ENCODE assay signal across 2 cellular contexts in genomic region chr2:123808243-123808642, GRCh38.
TF ChIP-seq lines count a peak whose summit lies in the region.

No MANE protein-coding gene starts in this region.

TF ChIP-seq in H1, 55 proteins besides CTCF, POLR2A, EP300 and RAD21:
- no peak for TF ChIP-seq YY1 (IDR thresholded peaks at IDR 0.05; ENCODE audit: low read depth, low read length)
- TF ChIP-seq CEBPB (IDR thresholded peaks at IDR 0.05; ENCODE audit: low read depth, low read length) = no peak
- TF ChIP-seq TEAD4 (IDR thresholded peaks at IDR 0.05; ENCODE audit: low read depth, low read length) = no peak
- no peak for TF ChIP-seq EGR1 (IDR thresholded peaks at IDR 0.05; ENCODE audit: borderline replicate concordance, low read depth, low read length)
- no peak for TF ChIP-seq TBP (IDR thresholded peaks at IDR 0.05; ENCODE audit: low read depth, low read length)
- TF ChIP-seq GABPA (IDR thresholded peaks at IDR 0.05; ENCODE audit: borderline replicate concordance, insufficient read depth, low read length) = no peak
- TF ChIP-seq KDM5A (IDR thresholded peaks at IDR 0.05; ENCODE audit: low read length) = no peak
- TF ChIP-seq NANOG (IDR thresholded peaks at IDR 0.05; ENCODE audit: insufficient read depth, low read depth, low read length, poor library complexity, severe bottlenecking) = no peak
- no peak for TF ChIP-seq GTF2F1 (IDR thresholded peaks at IDR 0.05; ENCODE audit: borderline replicate concordance, low read depth, low read length)
- no peak for TF ChIP-seq NRF1 (IDR thresholded peaks at IDR 0.05; ENCODE audit: low read depth, low read length)
- no peak for TF ChIP-seq SP4 (IDR thresholded peaks at IDR 0.05; ENCODE audit: low read length)
- no peak for TF ChIP-seq TCF12 (IDR thresholded peaks at IDR 0.05; ENCODE audit: low read depth, low read length)
- no peak for TF ChIP-seq SIN3A (conservative IDR thresholded peaks at IDR 0.05 in 1 of 2, IDR thresholded peaks at IDR 0.05 in 1 of 2; ENCODE audit: low read depth in 1 of 2, low read length in 2 of 2)
TF ChIP-seq in H1: peak in this region for 0.

TF ChIP-seq in SK-N-SH, 30 proteins besides CTCF, POLR2A, EP300 and RAD21 (continued from another document):
- no peak for TF ChIP-seq MXI1 (IDR thresholded peaks at IDR 0.05; ENCODE audit: low read depth, low read length)
- no peak for TF ChIP-seq MAX (IDR thresholded peaks at IDR 0.05; ENCODE audit: low read depth)
- no peak for TF ChIP-seq IRF3 (IDR thresholded peaks at IDR 0.05; ENCODE audit: low read depth, low read length)
- TF ChIP-seq GABPA (IDR thresholded peaks at IDR 0.05; ENCODE audit: low read depth) = no peak
- no peak for TF ChIP-seq CHD2 (IDR thresholded peaks at IDR 0.05; ENCODE audit: low read length, partially characterized antibody)
- TF ChIP-seq RXRA (IDR thresholded peaks at IDR 0.05; ENCODE audit: borderline replicate concordance, low read depth) = no peak
- TF ChIP-seq PBX3 (IDR thresholded peaks at IDR 0.05) = no peak
- TF ChIP-seq NFIC (IDR thresholded peaks at IDR 0.05; ENCODE audit: borderline replicate concordance) = no peak
- TF ChIP-seq REST (IDR thresholded peaks at IDR 0.05; ENCODE audit: low read depth, low read length) = no peak
- TF ChIP-seq RCOR1 (IDR thresholded peaks at IDR 0.05; ENCODE audit: low read length) = no peak
- no peak for TF ChIP-seq FOXJ3 (CRISPR knock-in tag; IDR thresholded peaks at IDR 0.05)
TF ChIP-seq in SK-N-SH: peak in this region for 0.
